8 cellular contexts compared by ENCODE assay signal in genomic region chr1:243917177-243917862, GRCh38.
DNase-seq lines count a peak whose midpoint lies in the region; ATAC-seq, FAIRE-seq and TF ChIP-seq lines count a peak whose summit lies in the region.

No MANE protein-coding gene starts in this region.

- H3K4me1 Mint-ChIP-seq in T-helper 1 cell treated with Interleukin-12 subunit alpha and Interleukin-12 subunit beta and Interleukin-4 antibody, amounts not matched to agents 30 μg/mL and 1 μg/mL, for 36 hours (ENCODE audit: low read depth), result peaks cover 13% of the 10 kb centered on the region
- H3K4me1 Mint-ChIP-seq in chondrocyte (ENCODE audit: low read depth), result peaks cover 54% of the 10 kb centered on the region

- no peaks in the 10 kb centered on the region for H3K4me1 ChIP-seq in A673 (ENCODE audit: insufficient read depth, low read length, poor library complexity, severe bottlenecking)
- H3K4me1 ChIP-seq in kidney (ENCODE audit: control insufficient read depth in 1 of 2, insufficient read depth in 1 of 2, low read depth in 1 of 2, low read length in 2 of 2), result peaks cover 3 to 4% of the 10 kb centered on the region in 2 donors

- CTCF ChIA-PET in A673 (lab: Charles Lee), result no interaction called here

- H3K36me3 Mint-ChIP-seq in T-helper 1 cell treated with Interleukin-12 subunit alpha and Interleukin-12 subunit beta and Interleukin-4 antibody, amounts not matched to agents 30 μg/mL and 1 μg/mL, for 36 hours (ENCODE audit: low read depth), result no peaks in the 10 kb centered on the region
- no peaks in the 10 kb centered on the region for H3K36me3 Mint-ChIP-seq in chondrocyte (ENCODE audit: low read depth)

- H3K4me3 ChIP-seq in A673 (ENCODE audit: low read depth, low read length, poor library complexity, severe bottlenecking) (peak overlapping the region; percentile 38), kidney (ENCODE audit: low read length in 2 of 2) (peak overlapping the region; percentile 79 to 84), skin epidermis (peak overlapping the region; percentile 8 to 43 (median 25))

- TF ChIP-seq CTCF in A673 (conservative IDR thresholded peaks at IDR 0.05; ENCODE audit: low read depth, low read length), result 0 out of 2 replicates have a peak, but pooled peaks have one; percentile 14
- peak; percentile 40 for TF ChIP-seq CTCF in chondrocyte (IDR thresholded peaks at IDR 0.05)
- TF ChIP-seq CTCF in kidney (IDR thresholded peaks at IDR 0.05; ENCODE audit: borderline replicate concordance, extremely low read depth, insufficient read depth), result no peak

- peak overlapping the region; percentile 66 for H3K4me3 Mint-ChIP-seq in T-helper 1 cell treated with Interleukin-12 subunit alpha and Interleukin-12 subunit beta and Interleukin-4 antibody, amounts not matched to agents 30 μg/mL and 1 μg/mL, for 36 hours
- H3K4me3 Mint-ChIP-seq in chondrocyte (ENCODE audit: unreplicated experiment), result peak overlapping the region; percentile 73

- H3K36me3 ChIP-seq in A673 (ENCODE audit: insufficient read depth, low read length, poor library complexity, severe bottlenecking), result no peaks in the 10 kb centered on the region
- no peaks in the 10 kb centered on the region for H3K36me3 ChIP-seq in kidney (ENCODE audit: control insufficient read depth in 1 of 2, insufficient read depth in 2 of 2, low read length in 2 of 2)

- H3K9me3 ChIP-seq in A673 (ENCODE audit: low read depth, low read length, poor library complexity, severe bottlenecking) (no peaks in the 10 kb centered on the region), kidney (ENCODE audit: control insufficient read depth in 1 of 2, low read length in 2 of 2) (no peaks in the 10 kb centered on the region)

- peak overlapping the region in 1 of 2 donors; percentile 49 for H3K9ac ChIP-seq in kidney (ENCODE audit: low read length in 2 of 2)

- TF ChIP-seq POLR2A in H54 (IDR thresholded peaks at IDR 0.05; ENCODE audit: low read depth, low read length), result 0 out of 2 replicates have a peak, but pooled peaks have one; percentile 18

- FAIRE-seq in H54 (lab: Jason Lieb, UNC), result no peak
- FAIRE-seq in kidney (lab: Jason Lieb, UNC), result no peak

- H3K27me3 ChIP-seq in A673 (replicated peaks; ENCODE audit: insufficient read depth, low read depth, low read length, poor library complexity), result peaks cover 5% of the 10 kb centered on the region

- no peak overlapping the region for H3K27ac ChIP-seq in A673 (ENCODE audit: low read depth, low read length, poor library complexity, severe bottlenecking)
- H3K27ac ChIP-seq in kidney (ENCODE audit: low read depth in 2 of 2, low read length in 2 of 2), result no peak overlapping the region
- no peak overlapping the region for H3K27ac ChIP-seq in skin epidermis

- no peaks in the 10 kb centered on the region for H3K9me3 Mint-ChIP-seq in T-helper 1 cell treated with Interleukin-12 subunit alpha and Interleukin-12 subunit beta and Interleukin-4 antibody, amounts not matched to agents 30 μg/mL and 1 μg/mL, for 36 hours
- H3K9me3 Mint-ChIP-seq in chondrocyte (ENCODE audit: low read depth), result no peaks in the 10 kb centered on the region

- H3K27ac Mint-ChIP-seq in T-helper 1 cell treated with Interleukin-12 subunit alpha and Interleukin-12 subunit beta and Interleukin-4 antibody, amounts not matched to agents 30 μg/mL and 1 μg/mL, for 36 hours, result no peak overlapping the region
- H3K27ac Mint-ChIP-seq in chondrocyte (ENCODE audit: unreplicated experiment), result peak overlapping the region; percentile 69

- H3K27me3 Mint-ChIP-seq in T-helper 1 cell treated with Interleukin-12 subunit alpha and Interleukin-12 subunit beta and Interleukin-4 antibody, amounts not matched to agents 30 μg/mL and 1 μg/mL, for 36 hours (ENCODE audit: low read depth), result peaks cover 53% of the 10 kb centered on the region
- no peaks in the 10 kb centered on the region for H3K27me3 Mint-ChIP-seq in chondrocyte (ENCODE audit: low read depth)

- DNase-seq in A673 (ENCODE audit: low spot score), result peak; percentile 52
- DNase-seq in H54 (ENCODE audit: insufficient read length, low spot score), result peak; percentile 65
- DNase-seq in chondrocyte (ENCODE audit: low spot score), result no peak
- peak; percentile 75 for DNase-seq in kidney
- DNase-seq in NCI-H526 treated with DMSO at 0.1 percent for 48 hours (lab: John Stamatoyannopoulos, UW), result no peak

- no peak for ATAC-seq in GM21360 (IDR thresholded peaks at IDR 0.05; ENCODE audit: unreplicated experiment)

- POLR2A ChIA-PET in A673 (lab: Charles Lee; ENCODE audit: low non-redundant PET), result no interaction called here

- no TSS peak for BruUV-seq in A673 (replicated peaks; lab: Mats Ljungman, UMichigan)

- intact Hi-C loops in A673 (cut with micrococcal nuclease; ENCODE audit: unreplicated experiment) (no loop called here), kidney (cut with DNase I) (no loop called here)

Comparison
In these comparisons a context has a peak if more than half of its experiments do, and no peak if none do; other contexts are left out.
1. DNase-seq: peak in A673 (single experiment), H54 (single experiment) and kidney (single experiment); none in chondrocyte (single experiment) and NCI-H526 treated with DMSO at 0.1 percent for 48 hours (single experiment).
2. H3K4me3 ChIP-seq: peak in every context shown above with its lines; median percentile 82 in kidney; 38 in A673; 25 in skin epidermis.